17 cellular contexts compared by ENCODE assay signal in genomic region chr1:173733912-173734311, GRCh38. TPM values are rescaled to one million over a fixed set of nuclear protein-coding genes. Genes with fewer than 3 reads are reported as not detected.
DNase-seq lines count a peak whose midpoint lies in the region; ATAC-seq and TF ChIP-seq lines count a peak whose summit lies in the region.
"Had no signal": no experiment of that assay in that cellular context is flagged by ENCODE, and none has a peak within 500 bp of the region (broad histone marks: within the 10 kb centered on the region; RNA-seq: fewer than 3 reads in every experiment).

No MANE protein-coding gene starts in this region.

- no peak overlapping the region for H3K4me3 ChIP-seq in hepatocyte
- H3K4me3 ChIP-seq: SJCRH30 had no signal

- H3K36me3 ChIP-seq in hepatocyte (replicated peaks; ENCODE audit: insufficient read depth, low read depth), result no peaks in the 10 kb centered on the region

- H3K4me1 ChIP-seq in hepatocyte (ENCODE audit: insufficient read depth), result no peaks in the 10 kb centered on the region
- H3K4me1 ChIP-seq: SJCRH30 had no signal

- H3K27me3 Mint-ChIP-seq in nephron progenitor cell (ENCODE audit: low read depth, poor library complexity), result no peaks in the 10 kb centered on the region
- H3K27me3 Mint-ChIP-seq in activated naive CD4-positive, alpha-beta T cell treated with anti-CD3 and anti-CD28 coated beads, Interleukin-2, amount 10 ng/mL, durations not matched to agents 7 days and 5 days, result no peaks in the 10 kb centered on the region
- H3K27me3 Mint-ChIP-seq: CD8-positive, alpha-beta memory T cell had no signal

- H3K9me2 ChIP-seq in hepatocyte (replicated peaks; ENCODE audit: insufficient read depth), result no peaks in the 10 kb centered on the region

- WGBS in hepatocyte (ENCODE audit: low lambda C conversion rate, missing lambda C conversion rate), result 94% methylated on average over 9 of the region's 9 CpGs

- no peaks in the 10 kb centered on the region for H4K20me1 ChIP-seq in hepatocyte (ENCODE audit: insufficient read depth, poor library complexity, severe bottlenecking)

- H3K4me3 Mint-ChIP-seq in nephron progenitor cell, result no peak overlapping the region
- no peak overlapping the region for H3K4me3 Mint-ChIP-seq in activated naive CD4-positive, alpha-beta T cell treated with anti-CD3 and anti-CD28 coated beads, Interleukin-2, amount 10 ng/mL, durations not matched to agents 7 days and 5 days
- H3K4me3 Mint-ChIP-seq: CD8-positive, alpha-beta memory T cell had no signal

- no peak for TF ChIP-seq CTCF in nephron progenitor cell (IDR thresholded peaks at IDR 0.05)
- TF ChIP-seq CTCF in hepatocyte (IDR thresholded peaks at IDR 0.05; ENCODE audit: poor library complexity), result no peak

- H3K9me3 ChIP-seq in hepatocyte (ENCODE audit: low read depth), result no peaks in the 10 kb centered on the region
- H3K9me3 ChIP-seq: SJCRH30 had no signal

- H3K9me3 Mint-ChIP-seq in nephron progenitor cell, result peaks cover 50% of the 10 kb centered on the region
- H3K9me3 Mint-ChIP-seq in activated naive CD4-positive, alpha-beta T cell treated with anti-CD3 and anti-CD28 coated beads, Interleukin-2, amount 10 ng/mL, durations not matched to agents 7 days and 5 days, result peaks cover 8% of the 10 kb centered on the region

- in situ Hi-C loops in G401 (cut with HindIII; ENCODE audit: low sequenced_read_pairs), result no loop called here

- no peaks in the 10 kb centered on the region for H3K4me1 Mint-ChIP-seq in nephron progenitor cell
- peaks cover 12% of the 10 kb centered on the region for H3K4me1 Mint-ChIP-seq in activated naive CD4-positive, alpha-beta T cell treated with anti-CD3 and anti-CD28 coated beads, Interleukin-2, amount 10 ng/mL, durations not matched to agents 7 days and 5 days

- no peak overlapping the region for H3K4me2 ChIP-seq in hepatocyte
- H3K4me2 ChIP-seq: KMS-11 had no signal

- H2AFZ ChIP-seq in hepatocyte, result no peak overlapping the region

- DNase-seq in Ammon's horn (ENCODE audit: low spot score) (peak; percentile 13), G401 (ENCODE audit: low spot score) (peak; percentile 66), glomerular visceral epithelial cell (ENCODE audit: extremely low spot score) (peak; percentile 20), nephron progenitor cell (no peak), hepatocyte (ENCODE audit: low spot score) (no peak)
- DNase-seq in activated naive CD4-positive, alpha-beta T cell treated with anti-CD3 and anti-CD28 coated beads, Interleukin-2, amount 10 ng/mL, durations not matched to agents 7 days and 5 days, result no peak
- DNase-seq: CD8-positive, alpha-beta memory T cell; GF-D8; NCI-H1048; NCI-H1436 treated with DMSO at 0.1 percent for 48 hours; NCI-H2227 treated with DMSO at 0.1 percent for 48 hours; NCI-H526; OCI-M1; RPMI8226; SJCRH30 had no signal

- H3K36me3 Mint-ChIP-seq in nephron progenitor cell (ENCODE audit: low read depth), result peaks cover 61% of the 10 kb centered on the region
- H3K36me3 Mint-ChIP-seq in activated naive CD4-positive, alpha-beta T cell treated with anti-CD3 and anti-CD28 coated beads, Interleukin-2, amount 10 ng/mL, durations not matched to agents 7 days and 5 days, result peaks cover 44% of the 10 kb centered on the region

- H3K27ac ChIP-seq in hepatocyte, result no peak overlapping the region
- H3K27ac ChIP-seq: KMS-11, SJCRH30 had no signal

- peak overlapping the region; percentile 25 for H3K27ac Mint-ChIP-seq in nephron progenitor cell
- H3K27ac Mint-ChIP-seq in activated naive CD4-positive, alpha-beta T cell treated with anti-CD3 and anti-CD28 coated beads, Interleukin-2, amount 10 ng/mL, durations not matched to agents 7 days and 5 days, result no peak overlapping the region

- no peaks in the 10 kb centered on the region for H3K27me3 ChIP-seq in hepatocyte
- H3K27me3 ChIP-seq: SJCRH30 had no signal

- CTCF ChIA-PET in activated naive CD4-positive, alpha-beta T cell treated with anti-CD3 and anti-CD28 coated beads, Interleukin-2, amount 10 ng/mL, durations not matched to agents 7 days and 5 days (lab: Charles Lee), result no interaction called here

- no peak for ATAC-seq in GM19395 (IDR thresholded peaks at IDR 0.05; ENCODE audit: unreplicated experiment)

- H3K79me2 ChIP-seq in hepatocyte, result peaks cover 20% of the 10 kb centered on the region

RNA-seq across cellular contexts. Expression of gene KLHL20, which starts 19.1 kb away (rescaled TPM):
- total RNA-seq in G401 (2014; rRNA removed; shearing (Covaris generic)), result 7.1 and 7.7 TPM in 2 replicates
- total RNA-seq in hepatocyte, result 23.1 and 24.2 TPM in 2 replicates
- 10.0 and 15.6 TPM in 2 replicates for polyA plus RNA-seq in hepatocyte

Comparison
In these comparisons a context has a peak if more than half of its experiments do, and no peak if none do; other contexts are left out.
1. DNase-seq: peak in Ammon's horn (single experiment), G401 (single experiment) and glomerular visceral epithelial cell (single experiment); none in nephron progenitor cell (single experiment), activated naive CD4-positive, alpha-beta T cell treated with anti-CD3 and anti-CD28 coated beads, Interleukin-2, amount 10 ng/mL, durations not matched to agents 7 days and 5 days (single experiment) and hepatocyte (single experiment).